ENCODE assay signal across 16 cellular contexts in genomic region chr11:15923169-15923568, GRCh38.
DNase-seq lines count a peak whose midpoint lies in the region; ATAC-seq, FAIRE-seq and TF ChIP-seq lines count a peak whose summit lies in the region.
"Had no signal": no experiment of that assay in that cellular context is flagged by ENCODE, and none has a peak within 500 bp of the region (broad histone marks: within the 10 kb centered on the region; RNA-seq: fewer than 3 reads in every experiment).

No MANE protein-coding gene starts in this region.

- no peaks in the 10 kb centered on the region for H3K9me2 ChIP-seq in HCT116 (ENCODE audit: insufficient read depth)

- H3K4me2 ChIP-seq in HCT116 (ENCODE audit: low read length) (no peak overlapping the region), GM12878 (ENCODE audit: control insufficient read depth, insufficient read depth) (no peak overlapping the region)
- H3K4me2 ChIP-seq: hepatocyte had no signal

- H2AFZ ChIP-seq in HCT116 (ENCODE audit: low read depth, low read length, poor library complexity, severe bottlenecking) (no peak overlapping the region), GM12878 (ENCODE audit: control insufficient read depth, low read depth, low read length) (no peak overlapping the region)
- H2AFZ ChIP-seq: GM23248, hepatocyte had no signal

- intact Hi-C loops in HCT116 (cut with micrococcal nuclease), result no loop called here
- intact Hi-C loops in GM12878 (cut with micrococcal nuclease; ENCODE audit: unreplicated experiment), result no loop called here

- no peaks in the 10 kb centered on the region for H3K4me1 ChIP-seq in HCT116 (ENCODE audit: control insufficient read depth in 1 of 2, insufficient read depth in 2 of 2, low read length in 2 of 2)
- H3K4me1 ChIP-seq in GM12878 (ENCODE audit: control insufficient read depth, insufficient read depth, low read length), result no peaks in the 10 kb centered on the region
- H3K4me1 ChIP-seq: stomach, vagina had no signal

- no peak for TF ChIP-seq EP300 in GM12878 (IDR thresholded peaks at IDR 0.05; ENCODE audit: borderline replicate concordance in 1 of 2, control insufficient read depth in 1 of 2, low read depth in 2 of 2, low read length in 2 of 2)

- H3K27ac ChIP-seq in HCT116 (ENCODE audit: low read depth, low read length) (no peak overlapping the region), GM12878 (ENCODE audit: control insufficient read depth, insufficient read depth) (no peak overlapping the region)
- H3K27ac ChIP-seq: dorsolateral prefrontal cortex, GM23248, hepatocyte, stomach, vagina had no signal

- H3K9me3 ChIP-seq in HCT116 (ENCODE audit: control insufficient read depth in 1 of 2, insufficient read depth in 1 of 2, low read depth in 1 of 2, low read length in 2 of 2) (no peaks in the 10 kb centered on the region), GM12878 (replicated peaks; ENCODE audit: control insufficient read depth, insufficient read depth, low read length) (no peaks in the 10 kb centered on the region)
- H3K9me3 ChIP-seq: stomach, vagina had no signal

- H4K20me1 ChIP-seq in HCT116 (ENCODE audit: insufficient read depth) (no peaks in the 10 kb centered on the region), GM12878 (ENCODE audit: control insufficient read depth, insufficient read depth) (no peaks in the 10 kb centered on the region)

- CTCF ChIA-PET in AG04449 (lab: Yijun Ruan, JAX), result interaction anchor here (0.8 to 3.4 kb wide), 6 partner anchors 15 to 273 kb away, joined by 3 to 14 read pairs (median 7); no protein-coding TSS in a partner anchor
- CTCF ChIA-PET in HCT116 (lab: Charles Lee), result interaction anchor here (1.0 to 1.2 kb wide), 3 partner anchors 9 to 71 kb away, joined by 3 to 4 read pairs (median 4); no protein-coding TSS in a partner anchor
- CTCF ChIA-PET in GM12878 (lab: Yijun Ruan, JAX), result interaction anchor here (0.6 to 1.5 kb wide), 2 partner anchors 273 to 281 kb away, joined by 3 read pairs; no protein-coding TSS in a partner anchor

- H3K27me3 ChIP-seq in HCT116 (ENCODE audit: insufficient read depth, low read length), result 0 out of 2 replicates have a peak, but pooled peaks cover 4% of the 10 kb centered on the region
- no peaks in the 10 kb centered on the region for H3K27me3 ChIP-seq in GM12878 (replicated peaks in 1 of 2; ENCODE audit: control insufficient read depth in 2 of 2, insufficient read depth in 2 of 2, low read length in 1 of 2)
- H3K27me3 ChIP-seq: hepatocyte, stomach, vagina had no signal

- SMC1A ChIA-PET in GM12878 (lab: Charles Lee; ENCODE audit: uncharacterized antibody, unreplicated experiment), result interaction anchor here (0.8 to 1.5 kb wide), 2 partner anchors 175 to 180 kb away, joined by 3 to 4 read pairs; no protein-coding TSS in a partner anchor

- ATAC-seq in HCT116 (no peak), GM12878 (peak; percentile 32; the same call in 1 of the 3 replicates), GM21529 (IDR thresholded peaks at IDR 0.05; ENCODE audit: unreplicated experiment) (no peak), GM19463 (IDR thresholded peaks at IDR 0.05; ENCODE audit: unreplicated experiment) (no peak)
- ATAC-seq: naive thymus-derived CD8-positive, alpha-beta T cell had no signal

- H3K9ac ChIP-seq in HCT116 (ENCODE audit: low read length) (no peak overlapping the region), GM12878 (ENCODE audit: control insufficient read depth, insufficient read depth, low read length) (no peak overlapping the region)
- H3K9ac ChIP-seq: GM23248 had no signal

- in situ Hi-C loops in GM12878 (cut with MboI), result no loop called here

- peak; percentile 20; the same call in 1 of the 2 replicates for TF ChIP-seq RAD21 in HCT116 (IDR thresholded peaks at IDR 0.05; ENCODE audit: low read depth)
- peak; percentile 16; the same call in 1 of the 2 replicates for TF ChIP-seq RAD21 in GM12878 (IDR thresholded peaks at IDR 0.05; ENCODE audit: insufficient read depth, low read depth, low read length)

- H3K36me3 ChIP-seq in HCT116 (ENCODE audit: control insufficient read depth in 1 of 2, insufficient read depth in 2 of 2, low read length in 2 of 2) (no peaks in the 10 kb centered on the region), GM12878 (ENCODE audit: control insufficient read depth in 2 of 2, insufficient read depth in 2 of 2, low read length in 1 of 2) (no peaks in the 10 kb centered on the region)
- H3K36me3 ChIP-seq: stomach, vagina had no signal

- H3K79me2 ChIP-seq in HCT116 (ENCODE audit: insufficient read depth, low read length) (no peaks in the 10 kb centered on the region), GM12878 (ENCODE audit: control insufficient read depth, insufficient read depth, low read length) (no peaks in the 10 kb centered on the region)
- H3K79me2 ChIP-seq: hepatocyte had no signal

- peak; percentile 25 for TF ChIP-seq CTCF in AG04449 (IDR thresholded peaks at IDR 0.05; ENCODE audit: insufficient read depth, low read length, missing control alignments)
- TF ChIP-seq CTCF in HCT116 (IDR thresholded peaks at IDR 0.05 in 2 of 3, conservative IDR thresholded peaks at IDR 0.05 in 1 of 3; ENCODE audit: borderline replicate concordance in 1 of 3, insufficient read depth in 1 of 3, low read depth in 2 of 3, low read length in 2 of 3), result no peak
- TF ChIP-seq CTCF in GM12878 (IDR thresholded peaks at IDR 0.05 in 2 of 3, conservative IDR thresholded peaks at IDR 0.05 in 1 of 3; ENCODE audit: control insufficient read depth in 2 of 3, extremely low read depth in 1 of 3, insufficient read depth in 1 of 3, low read depth in 3 of 3, low read length in 3 of 3), result no peak

- FAIRE-seq in GM12878 (lab: Jason Lieb, UNC), result no peak
- FAIRE-seq: astrocyte had no signal

- no peak overlapping the region for H3K4me3 ChIP-seq in AG04449 (ENCODE audit: low read depth, low read length)
- no peak overlapping the region for H3K4me3 ChIP-seq in HCT116 (replicated peaks in 1 of 2; ENCODE audit: low read depth in 1 of 2, low read length in 2 of 2)
- no peak overlapping the region for H3K4me3 ChIP-seq in GM12878
- H3K4me3 ChIP-seq: dorsolateral prefrontal cortex, GM23248, hepatocyte, stomach, vagina had no signal

- POLR2A ChIA-PET in AG04449 (lab: Yijun Ruan, JAX), result no interaction called here
- POLR2A ChIA-PET in HCT116 (lab: Charles Lee), result no interaction called here
- POLR2A ChIA-PET in GM12878 (lab: Charles Lee), result no interaction called here

- RAD21 ChIA-PET in HCT116 (lab: Charles Lee; ENCODE audit: low non-redundant PET in 1 of 2, low total read pairs in 2 of 2, uncharacterized antibody in 2 of 2, unreplicated experiment in 2 of 2), result interaction anchor here in 1 of 2 experiments (0.5 kb wide), 1 partner anchor 52 kb away, joined by 7 read pairs; no protein-coding TSS in a partner anchor
- RAD21 ChIA-PET in GM12878 (lab: Charles Lee; ENCODE audit: unreplicated experiment), result interaction anchor here (1.0 to 1.1 kb wide), 2 partner anchors 9 to 70 kb away, joined by 3 read pairs; no protein-coding TSS in a partner anchor

- BruUV-seq in HCT116 (replicated peaks; lab: Mats Ljungman, UMichigan) (no TSS peak), GM12878 (replicated peaks; lab: Mats Ljungman, UMichigan) (no TSS peak)

- 0% methylated on average over 2 of the region's 2 CpGs for WGBS in GM12878 (ENCODE audit: insufficient coverage, insufficient replicate concordance, low lambda C conversion rate, missing lambda C conversion rate)

- no peak for TF ChIP-seq POLR2A in HCT116 (IDR thresholded peaks at IDR 0.05; ENCODE audit: borderline replicate concordance, extremely low read depth, insufficient read depth, insufficient read length)
- TF ChIP-seq POLR2A in GM12878 (IDR thresholded peaks at IDR 0.05; ENCODE audit: low read depth, low read length), result no peak

- DNase-seq in AG04449 (ENCODE audit: low read depth, low spot score) (no peak), HCT116 (ENCODE audit: low read depth, low spot score) (no peak), GM12878 (ENCODE audit: low read depth, low spot score) (no peak), left kidney (ENCODE audit: low read depth, low spot score) (peak; percentile 60), NCI-H187 treated with DMSO at 0.1 percent for 48 hours (lab: John Stamatoyannopoulos, UW) (no peak), middle frontal gyrus (ENCODE audit: extremely low spot score, low spot score) (no peak)
- DNase-seq: dorsolateral prefrontal cortex; GM23248; naive thymus-derived CD8-positive, alpha-beta T cell; NCI-H1930; stomach had no signal

TF ChIP-seq in HCT116, 20 proteins besides CTCF, POLR2A, EP300 and RAD21:
- TF ChIP-seq SP1 (IDR thresholded peaks at IDR 0.05; ENCODE audit: low read depth) (no peak), YY1 (IDR thresholded peaks at IDR 0.05; ENCODE audit: extremely low read depth, insufficient replicate concordance, low read depth, low read length) (no peak), SIN3A (IDR thresholded peaks at IDR 0.05; ENCODE audit: low read depth) (no peak), ZFX (IDR thresholded peaks at IDR 0.05) (no peak)
- TF ChIP-seq, protein P1, sequence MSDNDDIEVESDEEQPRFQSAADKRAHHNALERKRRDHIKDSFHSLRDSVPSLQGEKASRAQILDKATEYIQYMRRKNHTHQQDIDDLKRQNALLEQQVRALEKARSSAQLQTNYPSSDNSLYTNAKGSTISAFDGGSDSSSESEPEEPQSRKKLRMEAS (IDR thresholded peaks at IDR 0.05), result no peak

TF ChIP-seq in GM12878, 131 proteins besides CTCF, POLR2A, EP300 and RAD21 (continues in another document):
- TF ChIP-seq ETV6 (conservative IDR thresholded peaks at IDR 0.05 in 1 of 2, IDR thresholded peaks at IDR 0.05 in 1 of 2; ENCODE audit: borderline replicate concordance in 1 of 2, low read depth in 1 of 2), result no peak
- no peak for TF ChIP-seq EZH2 (IDR thresholded peaks at IDR 0.05; ENCODE audit: borderline replicate concordance, control insufficient read depth, low read depth, low read length)
- TF ChIP-seq BCL3 (IDR thresholded peaks at IDR 0.05; ENCODE audit: borderline replicate concordance, insufficient read depth, low read depth, low read length, poor library complexity, severe bottlenecking), result no peak
- no peak for TF ChIP-seq NR2C1 (IDR thresholded peaks at IDR 0.05)
- TF ChIP-seq SMAD5 (IDR thresholded peaks at IDR 0.05; ENCODE audit: low read depth), result no peak
